Comparison of ENCODE assay signal across 1 cellular context in the genomic region with DNA sequence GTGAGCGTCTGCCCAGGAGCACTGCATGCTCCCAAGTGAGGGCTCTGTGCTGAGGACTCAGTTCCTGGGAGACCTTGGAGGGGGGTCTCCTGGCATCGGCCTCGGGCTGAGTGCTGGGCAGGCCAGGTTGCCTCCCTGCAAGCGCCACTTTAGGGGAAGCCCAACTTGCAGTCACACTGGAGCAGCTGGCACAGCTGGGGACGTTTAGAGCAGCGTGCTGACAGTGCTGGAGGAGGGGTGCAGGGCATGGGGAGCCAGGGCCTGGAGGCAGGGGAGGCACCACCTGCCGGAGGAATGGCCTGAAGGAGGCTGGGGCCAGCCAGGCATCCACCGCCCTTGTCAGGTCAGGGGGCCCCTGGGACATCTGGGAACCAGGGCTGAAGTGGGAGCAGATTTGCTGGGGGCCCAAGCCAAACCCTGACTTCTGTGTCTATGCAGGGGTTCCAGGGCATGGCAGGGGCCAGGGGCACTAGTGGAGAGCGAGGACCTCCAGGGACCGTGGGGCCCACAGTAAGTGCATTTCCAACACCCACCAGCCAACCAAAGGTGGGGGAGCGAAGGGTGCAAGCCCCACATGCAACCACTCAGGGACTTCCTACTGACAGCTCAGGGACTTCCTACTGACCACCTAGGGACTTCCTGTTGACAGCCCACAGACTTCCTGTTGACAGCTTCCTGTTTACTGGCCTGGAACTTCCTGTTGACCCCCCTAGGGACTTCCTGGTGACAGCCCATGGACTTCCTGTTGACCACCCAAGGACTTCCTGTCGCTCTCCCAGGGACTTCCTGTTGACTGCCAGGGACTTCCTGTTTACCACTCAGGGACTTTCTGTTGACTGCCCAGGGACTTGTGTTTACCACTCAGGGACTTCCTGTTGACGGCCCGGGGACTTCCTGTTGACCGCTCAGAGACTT.
TF ChIP-seq lines count a peak whose summit lies in the region.

No MANE protein-coding gene starts in this region.

TF ChIP-seq in IMR-90, 13 proteins besides CTCF, POLR2A, EP300 and RAD21:
- TF ChIP-seq CHD1 (IDR thresholded peaks at IDR 0.05; ENCODE audit: low read depth, low read length), result no peak
- TF ChIP-seq, protein P1, sequence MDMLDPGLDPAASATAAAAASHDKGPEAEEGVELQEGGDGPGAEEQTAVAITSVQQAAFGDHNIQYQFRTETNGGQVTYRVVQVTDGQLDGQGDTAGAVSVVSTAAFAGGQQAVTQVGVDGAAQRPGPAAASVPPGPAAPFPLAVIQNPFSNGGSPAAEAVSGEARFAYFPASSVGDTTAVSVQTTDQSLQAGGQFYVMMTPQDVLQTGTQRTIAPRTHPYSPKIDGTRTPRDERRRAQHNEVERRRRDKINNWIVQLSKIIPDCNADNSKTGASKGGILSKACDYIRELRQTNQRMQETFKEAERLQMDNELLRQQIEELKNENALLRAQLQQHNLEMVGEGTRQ (IDR thresholded peaks at IDR 0.05; ENCODE audit: low read depth, low read length), result no peak
- no peak for TF ChIP-seq RCOR1 (IDR thresholded peaks at IDR 0.05; ENCODE audit: insufficient replicate concordance, low read length)
- no peak for TF ChIP-seq BHLHE40 (IDR thresholded peaks at IDR 0.05; ENCODE audit: low read depth, low read length)
- TF ChIP-seq MAFK (IDR thresholded peaks at IDR 0.05; ENCODE audit: low read depth, low read length), result no peak
- TF ChIP-seq CEBPB (IDR thresholded peaks at IDR 0.05; ENCODE audit: low read depth, low read length), result no peak
- no peak for TF ChIP-seq MXI1 (IDR thresholded peaks at IDR 0.05; ENCODE audit: borderline replicate concordance, low read depth, low read length)
- no peak for TF ChIP-seq NFE2L2 (IDR thresholded peaks at IDR 0.05; ENCODE audit: low read depth, low read length)
- no peak for TF ChIP-seq RFX5 (IDR thresholded peaks at IDR 0.05; ENCODE audit: low read depth, low read length)
- TF ChIP-seq SMC3 (IDR thresholded peaks at IDR 0.05; ENCODE audit: low read depth, low read length), result no peak
- TF ChIP-seq FOS (IDR thresholded peaks at IDR 0.05; ENCODE audit: low read depth, low read length), result no peak
